In the genomic region with DNA sequence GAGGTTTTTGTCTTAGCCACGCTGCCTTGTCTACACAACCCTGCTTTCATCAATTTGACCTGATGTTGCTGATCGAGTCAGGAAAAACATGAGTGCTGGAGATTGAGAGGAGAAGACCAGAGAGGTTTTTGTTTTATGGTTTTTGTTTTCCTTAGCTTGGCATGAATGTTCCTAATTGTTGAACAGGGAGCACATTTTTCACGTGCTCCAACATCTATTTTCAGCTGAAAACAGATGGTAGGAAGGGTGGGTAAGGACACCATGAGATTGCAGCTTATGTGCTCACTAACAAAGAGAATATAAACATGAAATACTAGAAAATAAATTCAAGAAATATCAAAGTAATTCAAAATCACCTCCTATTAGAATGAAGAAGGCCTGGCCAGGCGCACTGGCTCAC, we compare ENCODE assay signal across 19 cellular contexts.
"Had no signal": no experiment of that assay in that cellular context is flagged by ENCODE, and none has a peak within 500 bp of the region (broad histone marks: within the 10 kb centered on the region; RNA-seq: fewer than 3 reads in every experiment).

No MANE protein-coding gene starts in this region.

- H3K4me3 ChIP-seq: MG63, SJSA1, SK-N-MC had no signal

- H3K4me1 ChIP-seq: SJSA1 had no signal

- FAIRE-seq: HTR-8/SVneo, RCC 7860 had no signal

- H3K27me3 ChIP-seq: MG63, SJSA1 had no signal

- DNase-seq: MG63, NCI-H1092, NCI-H1105 treated with DMSO at 0.1 percent for 48 hours, NCI-H1417 treated with DMSO at 0.1 percent for 48 hours, NCI-H146, NCI-H1694 treated with DMSO at 0.1 percent for 48 hours, NCI-H1930, NCI-H2081, NCI-H2107, NCI-H2227 treated with DMSO at 0.1 percent for 48 hours, NCI-H774, Right ventricle myocardium superior, RPMI8226, SIG-M5 had no signal

- H3K27ac ChIP-seq: HL-60, SJSA1, SK-N-MC had no signal

- H3K36me3 ChIP-seq: MG63, SJSA1 had no signal

- H3K9me3 ChIP-seq: MG63, SJSA1 had no signal
